In the genomic region with DNA sequence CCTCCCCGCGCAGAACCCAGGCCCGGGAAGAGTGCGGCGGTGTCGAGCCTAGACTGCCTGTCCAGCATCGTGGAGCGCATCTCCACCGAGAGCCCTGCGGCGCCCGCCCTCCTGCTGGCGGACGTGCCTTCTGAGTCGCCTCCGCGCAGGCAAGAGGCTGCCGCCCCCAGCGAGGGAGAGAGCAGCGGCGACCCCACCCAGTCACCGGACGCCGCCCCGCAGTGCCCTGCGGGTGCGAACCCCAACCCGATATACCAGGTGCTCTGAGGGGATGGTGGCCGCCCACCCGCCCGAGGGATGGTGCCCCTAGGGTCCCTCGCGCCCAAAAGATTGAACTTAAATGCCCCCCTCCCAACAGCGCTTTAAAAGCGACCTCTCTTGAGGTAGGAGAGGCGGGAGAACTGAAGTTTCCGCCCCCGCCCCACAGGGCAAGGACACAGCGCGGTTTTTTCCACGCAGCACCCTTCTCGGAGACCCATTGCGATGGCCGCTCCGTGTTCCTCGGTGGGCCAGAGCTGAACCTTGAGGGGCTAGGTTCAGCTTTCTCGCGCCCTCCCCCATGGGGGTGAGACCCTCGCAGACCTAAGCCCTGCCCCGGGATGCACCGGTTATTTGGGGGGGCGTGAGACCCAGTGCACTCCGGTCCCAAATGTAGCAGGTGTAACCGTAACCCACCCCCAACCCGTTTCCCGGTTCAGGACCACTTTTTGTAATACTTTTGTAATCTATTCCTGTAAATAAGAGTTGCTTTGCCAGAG, we compare ENCODE assay signal across 15 cellular contexts. TPM values are rescaled to one million over a fixed set of nuclear protein-coding genes. Genes with fewer than 3 reads are reported as not detected.
DNase-seq lines count a peak whose midpoint lies in the region; ATAC-seq and TF ChIP-seq lines count a peak whose summit lies in the region.
"Had no signal": no experiment of that assay in that cellular context is flagged by ENCODE, and none has a peak within 500 bp of the region (broad histone marks: within the 10 kb centered on the region; RNA-seq: fewer than 3 reads in every experiment).

No MANE protein-coding gene starts in this region.

- H3K9me3 ChIP-seq in iPS DF 6.9 (ENCODE audit: control insufficient read depth, insufficient read depth, low read length) = no peaks in the 10 kb centered on the region
- no peaks in the 10 kb centered on the region for H3K9me3 ChIP-seq in prostate gland
- H3K9me3 ChIP-seq: heart right ventricle, thyroid gland had no signal

- TF ChIP-seq CTCF in prostate gland (IDR thresholded peaks at IDR 0.05) = no peak

- ATAC-seq in stimulated activated naive B cell treated with anti-CD40 and anti-IgM and Interleukin-4, amounts not matched to agents 10 μg/mL and 1 μg/mL and 100 μg/mL, for 72 hours (replicated peaks) = no peak
- ATAC-seq: activated naive CD4-positive, alpha-beta T cell treated with anti-CD3 and anti-CD28 coated beads, Interleukin-2, amount 50 U/mL, for 72 hours had no signal

- DNase-seq in NCI-H82 (lab: John Stamatoyannopoulos, UW) (peak; percentile 19), NCI-H82 treated with DMSO at 0.1 percent for 48 hours (lab: John Stamatoyannopoulos, UW; ENCODE audit: unreplicated experiment) (no peak), SK-N-DZ (ENCODE audit: low spot score) (peak; percentile 25), iPS DF 6.9 (ENCODE audit: low read depth, low spot score) (no peak), NCI-H1436 (lab: John Stamatoyannopoulos, UW) (no peak), prostate gland (ENCODE audit: low spot score) (no peak), AG20443 (ENCODE audit: low spot score) (no peak)
- no peak for DNase-seq in stimulated activated naive B cell treated with anti-CD40 and anti-IgM and Interleukin-4, amounts not matched to agents 10 μg/mL and 1 μg/mL and 100 μg/mL, for 72 hours
- DNase-seq: heart right ventricle; naive B cell; stimulated activated CD4-positive, alpha-beta T cell treated with anti-CD3 and anti-CD28 coated beads, Interleukin-12 subunit alpha, Interleukin-12 subunit beta, amount 100 ng/mL, for 4 hours; thyroid gland had no signal

- no peak overlapping the region for H3K4me3 Mint-ChIP-seq in stimulated activated naive B cell treated with anti-CD40 and anti-IgM and Interleukin-4, amounts not matched to agents 10 μg/mL and 1 μg/mL and 100 μg/mL, for 72 hours

- no peak for TF ChIP-seq POLR2A in prostate gland (IDR thresholded peaks at IDR 0.05)

- H3K27ac Mint-ChIP-seq in stimulated activated naive B cell treated with anti-CD40 and anti-IgM and Interleukin-4, amounts not matched to agents 10 μg/mL and 1 μg/mL and 100 μg/mL, for 72 hours = peak overlapping the region; percentile 22
- H3K27ac Mint-ChIP-seq: naive B cell had no signal

- H3K27ac ChIP-seq in iPS DF 6.9 (ENCODE audit: low read length) (no peak overlapping the region), prostate gland (no peak overlapping the region)
- H3K27ac ChIP-seq: epithelial cell of prostate, heart right ventricle, thyroid gland had no signal

- H3K27me3 Mint-ChIP-seq in stimulated activated naive B cell treated with anti-CD40 and anti-IgM and Interleukin-4, amounts not matched to agents 10 μg/mL and 1 μg/mL and 100 μg/mL, for 72 hours = peaks cover 39 to 50% of the 10 kb centered on the region in 2 donors

- H3K36me3 Mint-ChIP-seq in stimulated activated naive B cell treated with anti-CD40 and anti-IgM and Interleukin-4, amounts not matched to agents 10 μg/mL and 1 μg/mL and 100 μg/mL, for 72 hours = no peaks in the 10 kb centered on the region
- H3K36me3 Mint-ChIP-seq: activated naive CD4-positive, alpha-beta T cell treated with anti-CD3 and anti-CD28 coated beads, Interleukin-2, amount 50 U/mL, for 72 hours; naive B cell had no signal

- H3K9me3 Mint-ChIP-seq in stimulated activated naive B cell treated with anti-CD40 and anti-IgM and Interleukin-4, amounts not matched to agents 10 μg/mL and 1 μg/mL and 100 μg/mL, for 72 hours = no peaks in the 10 kb centered on the region
- H3K9me3 Mint-ChIP-seq: activated naive CD4-positive, alpha-beta T cell treated with anti-CD3 and anti-CD28 coated beads, Interleukin-2, amount 50 U/mL, for 72 hours; naive B cell had no signal

- H3K4me3 ChIP-seq in iPS DF 6.9 (ENCODE audit: low read length) = 0 out of 2 replicates have a peak overlapping the region, but pooled peaks have one; percentile 4
- H3K4me3 ChIP-seq in prostate gland = no peak overlapping the region
- H3K4me3 ChIP-seq: thyroid gland had no signal

- H3K36me3 ChIP-seq in iPS DF 6.9 (ENCODE audit: control insufficient read depth, insufficient read depth, low read length) (no peaks in the 10 kb centered on the region; the same call in 1 of the 2 replicates), prostate gland (no peaks in the 10 kb centered on the region)
- H3K36me3 ChIP-seq: heart right ventricle, thyroid gland had no signal

- peaks cover 58% of the 10 kb centered on the region for H3K27me3 ChIP-seq in iPS DF 6.9 (ENCODE audit: control insufficient read depth, insufficient read depth, low read length)
- peaks cover 38% of the 10 kb centered on the region for H3K27me3 ChIP-seq in prostate gland (replicated peaks; ENCODE audit: insufficient read depth)

- no CpG with 5 or more reads among the region's 56 CpGs for WGBS in iPS DF 6.9 (ENCODE audit: insufficient coverage, insufficient read length)
- 8% methylated on average over 41 of the region's 56 CpGs for WGBS in prostate gland

- H3K4me1 Mint-ChIP-seq in stimulated activated naive B cell treated with anti-CD40 and anti-IgM and Interleukin-4, amounts not matched to agents 10 μg/mL and 1 μg/mL and 100 μg/mL, for 72 hours = no peaks in the 10 kb centered on the region
- H3K4me1 Mint-ChIP-seq: naive B cell had no signal

- intact Hi-C loops in prostate gland (cut with DNase I) = loop anchor here (10.0 kb wide), 1 partner anchor 127 kb away; no protein-coding TSS in a partner anchor

- 0 out of 2 replicates have a peak, but pooled peaks cover 5% of the 10 kb centered on the region for H3K4me1 ChIP-seq in iPS DF 6.9 (ENCODE audit: control insufficient read depth, insufficient read depth, low read length)
- peaks cover 3% of the 10 kb centered on the region for H3K4me1 ChIP-seq in prostate gland (replicated peaks)

RNA-seq across cellular contexts. Expression of a gene that starts 2.0 kb away (rescaled TPM):
- polyA plus RNA-seq in SK-N-DZ (2014; cell fraction: cytosol; rRNA removed) = 0.13 TPM in 1 of 2 replicates, not detected in the other
- polyA plus RNA-seq in SK-N-DZ (2014; cell fraction: nucleus; rRNA removed) = 0.15 TPM in 1 of 2 replicates, not detected in the other
- total RNA-seq in prostate gland = under 1 TPM in 1 of 2 donors, not detected in 1; 0.28 TPM
- total RNA-seq: activated naive CD4-positive, alpha-beta T cell treated with anti-CD3 and anti-CD28 coated beads, Interleukin-2, amount 50 U/mL, for 72 hours; left lobe of liver; thyroid gland had no signal
- polyA plus RNA-seq: heart right ventricle had no signal

RNA-seq across cellular contexts. Expression of a gene that starts 13.2 kb away (rescaled TPM):
- polyA plus RNA-seq in SK-N-DZ (2014; cell fraction: cytosol; rRNA removed) = 3.6 and 3.8 TPM in 2 replicates
- polyA plus RNA-seq in SK-N-DZ (2014; cell fraction: nucleus; rRNA removed) = 4.2 and 14.3 TPM in 2 replicates
- total RNA-seq in prostate gland = 1 to 10 TPM in 1 of 2 donors, not detected in 1; 3.0 TPM
- total RNA-seq: activated naive CD4-positive, alpha-beta T cell treated with anti-CD3 and anti-CD28 coated beads, Interleukin-2, amount 50 U/mL, for 72 hours; left lobe of liver had no signal
- polyA plus RNA-seq: heart right ventricle had no signal

Comparison
In these comparisons a context has a peak if more than half of its experiments do, and no peak if none do; other contexts are left out.
1. DNase-seq: peak in NCI-H82 (single experiment) and SK-N-DZ (single experiment); none in NCI-H82 treated with DMSO at 0.1 percent for 48 hours (single experiment), iPS DF 6.9 (single experiment), stimulated activated naive B cell treated with anti-CD40 and anti-IgM and Interleukin-4, amounts not matched to agents 10 μg/mL and 1 μg/mL and 100 μg/mL, for 72 hours (single experiment), NCI-H1436 (single experiment), prostate gland (single experiment) and AG20443 (single experiment).